8 cellular contexts compared by ENCODE assay signal in the genomic region with DNA sequence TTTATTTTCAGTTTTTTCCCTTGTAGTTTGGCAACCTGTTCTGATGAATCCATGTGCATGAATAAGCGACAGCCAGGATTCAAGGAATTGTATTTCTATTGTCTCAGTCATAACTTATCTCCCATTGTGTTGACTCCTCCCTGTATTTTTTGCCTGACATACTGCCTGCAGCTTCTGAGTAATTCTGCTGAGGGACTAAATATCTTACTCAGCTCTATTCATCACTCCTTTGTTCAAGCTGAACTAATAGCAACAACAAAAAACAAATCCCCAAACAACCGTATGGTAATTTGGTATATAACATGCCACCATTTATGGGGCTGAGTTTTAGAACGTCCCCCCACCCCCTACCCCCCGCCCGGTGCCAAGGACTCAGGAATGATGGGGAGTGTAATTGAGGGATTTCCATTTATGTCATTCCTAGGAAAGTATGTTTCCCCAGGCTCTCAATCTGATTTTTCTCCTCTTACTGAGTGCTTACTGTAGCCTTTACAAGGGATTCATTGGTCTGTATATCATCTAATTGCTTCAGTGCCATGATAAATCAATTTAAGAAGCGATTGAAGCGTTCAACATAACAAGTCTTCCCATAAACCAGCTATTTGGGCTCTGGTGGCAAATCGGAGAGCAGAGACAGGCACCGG. TPM values are rescaled to one million over a fixed set of nuclear protein-coding genes. Genes with fewer than 3 reads are reported as not detected.
DNase-seq lines count a peak whose midpoint lies in the region; ATAC-seq, FAIRE-seq and TF ChIP-seq lines count a peak whose summit lies in the region.

No MANE protein-coding gene starts in this region.

- peaks cover 0 to 3% (median 0%) of the 10 kb centered on the region in 4 donors for H3K4me1 ChIP-seq in Peyer's patch
- H3K4me1 ChIP-seq in osteoblast (ENCODE audit: insufficient read depth, low read length), result peaks cover 6% of the 10 kb centered on the region
- H3K4me1 ChIP-seq in mucosa of descending colon (ENCODE audit: low read depth), result peaks cover 6% of the 10 kb centered on the region

- TF ChIP-seq POLR2A in GM12891 (IDR thresholded peaks at IDR 0.05; ENCODE audit: low read depth, low read length), result no peak
- TF ChIP-seq POLR2A in Peyer's patch (IDR thresholded peaks at IDR 0.05), result no peak

- TF ChIP-seq CTCF in Peyer's patch (IDR thresholded peaks at IDR 0.05) (no peak), osteoblast (IDR thresholded peaks at IDR 0.05; ENCODE audit: extremely low read depth, low read depth, low read length) (no peak), mucosa of descending colon (IDR thresholded peaks at IDR 0.05) (no peak)

- peak overlapping the region; percentile 22 to 57 (median 42) for H3K4me3 ChIP-seq in Peyer's patch
- peak overlapping the region; percentile 71 for H3K4me3 ChIP-seq in osteoblast (ENCODE audit: insufficient read depth, low read length)
- H3K4me3 ChIP-seq in mucosa of descending colon, result no peak overlapping the region

- FAIRE-seq in GM12891 (lab: Jason Lieb, UNC), result peak; percentile 23

- H3K4me2 ChIP-seq in osteoblast (ENCODE audit: insufficient read depth, low read length), result peak overlapping the region; percentile 96

- intact Hi-C loops in mucosa of descending colon (cut with DNase I, micrococcal nuclease), result loop anchor here in 1 of 2 donors (5.0 to 10.0 kb wide), 2 partner anchors 147 to 424 kb away; a partner anchor contains a TSS

- ATAC-seq in HG03039 (IDR thresholded peaks at IDR 0.05; ENCODE audit: unreplicated experiment) (no peak), mucosa of descending colon (no peak), HG02763 (IDR thresholded peaks at IDR 0.05; ENCODE audit: unreplicated experiment) (no peak)

- H3K27me3 ChIP-seq in Peyer's patch (no peaks in the 10 kb centered on the region), osteoblast (ENCODE audit: insufficient read depth, low read length) (peaks cover 9% of the 10 kb centered on the region)

- DNase-seq in GM12891 (ENCODE audit: insufficient read length, low spot score) (no peak), Peyer's patch (no peak), epithelial cell of prostate (ENCODE audit: low read depth, low spot score) (peak; percentile 68), osteoblast (ENCODE audit: insufficient read length, low spot score, missing footprints) (no peak), mucosa of descending colon (no peak)
- no peak for DNase-seq in stimulated activated CD4-positive, alpha-beta T cell treated with anti-CD3 and anti-CD28 coated beads, Interleukin-12 subunit alpha, Interleukin-12 subunit beta, amount 100 ng/mL, for 4 hours

- H3K36me3 ChIP-seq in Peyer's patch (no peaks in the 10 kb centered on the region), osteoblast (ENCODE audit: insufficient read depth, low read length) (no peaks in the 10 kb centered on the region), mucosa of descending colon (ENCODE audit: low read depth) (no peaks in the 10 kb centered on the region)

- H3K27ac ChIP-seq in Peyer's patch (peak overlapping the region in 3 of 4 donors; percentile 17 to 59 (median 54)), epithelial cell of prostate (peak overlapping the region; percentile 68), osteoblast (ENCODE audit: low read depth, low read length) (peak overlapping the region; percentile 86)

- H2AFZ ChIP-seq in osteoblast (ENCODE audit: low read length), result peak overlapping the region; percentile 89

- H3K9me3 ChIP-seq in Peyer's patch (no peaks in the 10 kb centered on the region), osteoblast (ENCODE audit: low read depth, low read length) (no peaks in the 10 kb centered on the region), mucosa of descending colon (no peaks in the 10 kb centered on the region)

- no peaks in the 10 kb centered on the region for H3K79me2 ChIP-seq in osteoblast (ENCODE audit: insufficient read depth, low read length)

- H4K20me1 ChIP-seq in osteoblast (ENCODE audit: insufficient read depth, low read length), result no peaks in the 10 kb centered on the region

TF ChIP-seq in GM12891, 5 proteins besides CTCF, POLR2A, EP300 and RAD21:
- no peak for TF ChIP-seq PAX5 (IDR thresholded peaks at IDR 0.05; ENCODE audit: insufficient read depth, low read length, severe bottlenecking)
- no peak for TF ChIP-seq POU2F2 (IDR thresholded peaks at IDR 0.05; ENCODE audit: low read depth, low read length)
- TF ChIP-seq POLR2AphosphoS5 (IDR thresholded peaks at IDR 0.05; ENCODE audit: low read depth, low read length), result no peak
- TF ChIP-seq TAF1 (IDR thresholded peaks at IDR 0.05; ENCODE audit: low read depth, low read length), result no peak
- no peak for TF ChIP-seq SPI1 (IDR thresholded peaks at IDR 0.05; ENCODE audit: low read depth, low read length)

RNA-seq across cellular contexts. Expression of a gene that starts 40.9 kb away (rescaled TPM):
- polyA plus RNA-seq in GM12891 (2012; ENCODE audit: low read depth, missing spikeins), result 51.6 TPM
- total RNA-seq in Peyer's patch, result 100 to 1,000 TPM; 159 to 288 (median 224) TPM
- total RNA-seq in osteoblast, result 130 and 134 TPM in 2 replicates
- total RNA-seq in mucosa of descending colon, result 100 to 1,000 TPM; 178 to 243 (median 235) TPM

RNA-seq across cellular contexts. Expression of a gene that starts 55.6 kb away (rescaled TPM):
- 82.8 TPM for polyA plus RNA-seq in GM12891 (2012; ENCODE audit: low read depth, missing spikeins)
- total RNA-seq in Peyer's patch (10 to 100 TPM in 2 of 4 donors, 1 to 10 TPM in 2; 3.0 to 47.9 (median 10.2) TPM), osteoblast (23.2 and 26.2 TPM in 2 replicates), mucosa of descending colon (10 to 100 TPM in 2 of 3 donors, 1 to 10 TPM in 1; 8.7 to 15.7 (median 12.3) TPM)
